Comparison of ENCODE assay signal across 1 cellular context in genomic region chr1:96722161-96722908, GRCh38.
TF ChIP-seq lines count a peak whose summit lies in the region.

No MANE protein-coding gene starts in this region.

TF ChIP-seq in GM23338, 12 proteins besides CTCF, POLR2A, EP300 and RAD21 (continued from another document):
- TF ChIP-seq REST (IDR thresholded peaks at IDR 0.05; ENCODE audit: unreplicated experiment) (no peak), EZH2phosphoT487 (IDR thresholded peaks at IDR 0.05; ENCODE audit: unreplicated experiment) (no peak)
